Comparison of ENCODE assay signal across 19 cellular contexts in the genomic region with DNA sequence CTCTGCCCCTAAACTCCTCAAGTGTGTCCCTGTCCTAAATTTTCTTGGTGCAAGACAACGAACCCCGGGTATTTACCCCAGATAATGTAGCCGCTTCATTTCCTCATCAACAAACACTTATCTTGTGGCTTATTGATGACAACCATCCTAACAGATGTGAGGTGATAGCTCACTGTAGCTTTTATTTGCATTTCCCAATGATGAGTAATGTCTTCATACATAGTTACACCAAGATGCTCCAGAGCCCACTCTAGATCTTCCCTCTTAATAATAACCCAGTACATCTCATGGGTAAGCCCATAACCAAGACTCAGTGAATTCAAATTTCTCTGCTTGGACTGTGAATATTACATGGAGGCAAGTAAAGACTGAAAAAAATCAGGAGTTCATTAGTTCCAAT. TPM values are rescaled to one million over a fixed set of nuclear protein-coding genes. Genes with fewer than 3 reads are reported as not detected.
A peak's percentile ranks its signal among the peaks of the same experiment; 100 is the strongest.
DNase-seq lines count a peak whose midpoint lies in the region.
"Had no signal": no experiment of that assay in that cellular context is flagged by ENCODE, and none has a peak within 500 bp of the region (broad histone marks: within the 10 kb centered on the region; RNA-seq: fewer than 3 reads in every experiment).

No MANE protein-coding gene starts in this region.

- peak; percentile 79 for DNase-seq in EL
- DNase-seq in HT1080 (ENCODE audit: low read depth) = peak; percentile 48
- peak; percentile 41 for DNase-seq in amniotic epithelial cell (ENCODE audit: low read depth)
- peak; percentile 54 for DNase-seq in kidney tubule cell (ENCODE audit: low spot score)
- no peak for DNase-seq in DMS153 treated with DMSO at 0.1 percent for 48 hours (lab: John Stamatoyannopoulos, UW; ENCODE audit: unreplicated experiment)
- DNase-seq in NCI-H82 treated with DMSO at 0.1 percent for 48 hours (lab: John Stamatoyannopoulos, UW; ENCODE audit: unreplicated experiment) = no peak
- DNase-seq in NCI-H2081 treated with DMSO at 0.1 percent for 48 hours (lab: John Stamatoyannopoulos, UW) = no peak
- no peak for DNase-seq in stimulated activated CD4-positive, alpha-beta T cell treated with anti-CD3 and anti-CD28 coated beads, Interleukin-2, amount 100 ng/mL, for 48 hours
- DNase-seq: activated CD4-positive, alpha-beta memory T cell treated with anti-CD3 and anti-CD28 coated beads for 36 hours; AML-193; body of pancreas; effector memory CD4-positive, alpha-beta T cell; naive B cell; NCI-H2171; NCI-H748 treated with DMSO at 0.1 percent for 48 hours; nucleus accumbens; stimulated activated CD4-positive, alpha-beta T cell treated with anti-CD3 and anti-CD28 coated beads, Interleukin-4, amount 100 ng/mL, for 24 hours; T-helper 17 cell; thyroid gland had no signal

RNA-seq across cellular contexts. Expression of a gene that starts 48.2 kb away (rescaled TPM):
- 2.2 and 7.7 TPM in 2 replicates for total RNA-seq in HT1080 (2014; rRNA removed; shearing (Covaris generic))
- 1.1 and 1.2 TPM in 2 replicates for polyA plus RNA-seq in HT1080 (2015; cell fraction: cytosol; rRNA removed)
- 0.50 and 0.60 TPM in 2 replicates for polyA plus RNA-seq in HT1080 (2015; cell fraction: nucleus; rRNA removed)
- total RNA-seq: activated CD4-positive, alpha-beta memory T cell treated with anti-CD3 and anti-CD28 coated beads for 36 hours; T-helper 17 cell had no signal

Comparison
In these comparisons a context has a peak if more than half of its experiments do, and no peak if none do; other contexts are left out.
1. DNase-seq: peak in EL (single experiment), HT1080 (single experiment), amniotic epithelial cell (single experiment) and kidney tubule cell (single experiment); none in DMS153 treated with DMSO at 0.1 percent for 48 hours (single experiment), NCI-H82 treated with DMSO at 0.1 percent for 48 hours (single experiment), NCI-H2081 treated with DMSO at 0.1 percent for 48 hours (single experiment) and stimulated activated CD4-positive, alpha-beta T cell treated with anti-CD3 and anti-CD28 coated beads, Interleukin-2, amount 100 ng/mL, for 48 hours (0 of 2).